ENCODE assay signal across 17 cellular contexts in the genomic region with DNA sequence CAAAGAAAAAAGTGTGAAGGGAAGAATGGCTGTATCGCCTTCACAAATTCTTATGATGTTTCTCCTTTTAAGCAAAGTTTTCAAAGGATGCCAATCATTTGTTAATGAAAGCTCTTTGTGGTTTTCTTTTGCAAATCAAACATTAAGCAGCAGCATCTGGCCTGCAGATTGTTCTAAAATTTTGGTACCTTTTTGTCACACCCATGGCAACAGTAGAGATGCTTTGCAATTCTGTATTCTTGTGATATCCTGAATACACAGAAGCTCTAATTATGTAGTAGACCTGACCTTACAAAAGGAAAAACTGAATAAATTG.
"Had no signal": no experiment of that assay in that cellular context is flagged by ENCODE, and none has a peak within 500 bp of the region (broad histone marks: within the 10 kb centered on the region; RNA-seq: fewer than 3 reads in every experiment).

No MANE protein-coding gene starts in this region.

- H3K27me3 ChIP-seq: heart right ventricle, transverse colon had no signal

- ATAC-seq: heart right ventricle; left colon; naive thymus-derived CD4-positive, alpha-beta T cell; stimulated activated naive B cell treated with anti-CD40 and anti-IgM and Interleukin-4, amounts not matched to agents 10 μg/mL and 1 μg/mL and 100 μg/mL, for 72 hours; T-cell had no signal

- H3K4me3 Mint-ChIP-seq: naive thymus-derived CD4-positive, alpha-beta T cell; neural crest cell; stimulated activated naive B cell treated with anti-CD40 and anti-IgM and Interleukin-4, amounts not matched to agents 10 μg/mL and 1 μg/mL and 100 μg/mL, for 72 hours; T-cell had no signal

- H3K4me1 Mint-ChIP-seq: T-cell had no signal

- H3K27ac Mint-ChIP-seq: activated naive CD4-positive, alpha-beta T cell treated with anti-CD3 and anti-CD28 coated beads, Interleukin-2, amount 50 U/mL, for 72 hours; naive thymus-derived CD4-positive, alpha-beta T cell; stimulated activated naive B cell treated with anti-CD40 and anti-IgM and Interleukin-4, amounts not matched to agents 10 μg/mL and 1 μg/mL and 100 μg/mL, for 72 hours; T-cell had no signal

- H3K9me3 Mint-ChIP-seq: T-cell had no signal

- H3K36me3 ChIP-seq: heart right ventricle, transverse colon had no signal

- H3K9me3 ChIP-seq: transverse colon had no signal

- H3K36me3 Mint-ChIP-seq: stimulated activated naive B cell treated with anti-CD40 and anti-IgM and Interleukin-4, amounts not matched to agents 10 μg/mL and 1 μg/mL and 100 μg/mL, for 72 hours; T-cell had no signal

- DNase-seq: activated gamma-delta T cell; amniotic stem cell; cortex of kidney; foreskin fibroblast; heart right ventricle; left colon; naive thymus-derived CD4-positive, alpha-beta T cell; posterior cingulate gyrus; stimulated activated CD4-positive, alpha-beta T cell treated with anti-CD3 and anti-CD28 coated beads, Interleukin-2, amount 100 ng/mL, for 48 hours; stimulated activated CD8-positive, alpha-beta memory T cell treated with anti-CD3 and anti-CD28 coated beads, Interleukin-4, amount 100 ng/mL, for 48 hours; stimulated activated naive B cell treated with anti-CD40 and anti-IgM and Interleukin-4, amounts not matched to agents 10 μg/mL and 1 μg/mL and 100 μg/mL, for 72 hours; substantia nigra; T-cell; T-helper 9 cell; transverse colon had no signal

- H3K4me1 ChIP-seq: heart right ventricle, transverse colon had no signal

- H3K4me3 ChIP-seq: heart right ventricle, transverse colon had no signal

- H3K27ac ChIP-seq: heart right ventricle, transverse colon had no signal
